ENCODE assay signal across 15 cellular contexts in the genomic region with DNA sequence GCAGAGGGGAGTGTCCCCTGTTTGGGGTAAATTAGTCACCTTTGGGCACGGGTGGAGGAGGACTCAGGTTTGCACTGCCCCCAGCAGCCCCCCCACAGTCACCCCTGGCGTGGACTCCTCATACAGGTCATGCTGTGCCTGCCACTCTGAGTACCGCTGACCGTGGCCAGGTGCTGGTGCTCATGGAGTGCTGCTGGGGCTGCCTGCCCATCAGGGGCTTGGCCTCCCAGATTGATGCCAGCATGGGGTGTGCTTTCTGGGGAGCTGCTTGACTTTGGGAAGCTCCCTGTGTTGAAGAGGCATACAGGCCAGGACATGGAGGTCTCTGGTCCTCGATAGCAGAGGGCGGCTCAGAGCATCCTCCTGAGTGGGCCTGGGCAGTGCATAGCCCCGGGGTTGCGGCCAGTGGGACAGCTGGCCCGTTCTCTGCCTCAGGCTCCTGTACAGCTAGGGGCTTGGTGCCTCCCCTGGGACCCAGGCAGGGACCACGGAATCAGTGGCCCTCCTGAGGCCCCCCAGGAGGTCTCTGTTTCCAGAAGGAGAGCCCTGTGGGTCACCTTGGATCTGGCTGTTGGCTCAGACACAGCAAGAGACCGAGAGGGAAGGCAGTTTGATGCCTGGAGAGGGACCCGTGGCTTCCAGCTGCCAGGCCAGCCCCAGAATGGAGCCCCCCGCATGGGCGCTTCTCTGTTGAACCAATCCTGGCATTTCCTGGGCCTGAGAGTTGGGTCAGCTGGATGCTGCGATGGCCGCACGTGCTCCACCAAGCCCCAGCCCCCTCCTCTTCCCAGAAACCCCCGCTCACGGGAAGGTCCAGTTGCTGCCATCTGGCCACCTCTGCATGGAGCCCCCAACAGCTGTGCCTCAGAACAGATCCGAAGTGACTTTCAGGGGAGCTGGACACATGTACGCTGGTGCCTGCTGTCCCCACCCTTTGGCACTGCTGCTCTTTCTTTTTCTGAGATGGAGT.
"Had no signal": no experiment of that assay in that cellular context is flagged by ENCODE, and none has a peak within 500 bp of the region (broad histone marks: within the 10 kb centered on the region; RNA-seq: fewer than 3 reads in every experiment).

No MANE protein-coding gene starts in this region.

- H3K27me3 ChIP-seq: body of pancreas, gastroesophageal sphincter, transverse colon had no signal

- H3K27ac ChIP-seq: body of pancreas, gastroesophageal sphincter, transverse colon had no signal

- ATAC-seq: activated CD4-positive, CD25-positive, alpha-beta regulatory T cell treated with anti-CD3 and anti-CD28 coated beads, Interleukin-2, amount 50 U/mL, for 24 hours; activated naive CD4-positive, alpha-beta T cell treated with anti-CD3 and anti-CD28 coated beads, Interleukin-2, amount 50 U/mL, for 72 hours; body of pancreas; gastroesophageal sphincter; naive thymus-derived CD4-positive, alpha-beta T cell; sciatic nerve had no signal

- H3K4me3 ChIP-seq: body of pancreas, gastroesophageal sphincter, transverse colon had no signal

- DNase-seq: activated effector memory CD4-positive, alpha-beta T cell treated with anti-CD3 and anti-CD28 coated beads, Interleukin-2, amount 50 U/mL, for 16 hours; amniotic stem cell; effector memory CD4-positive, alpha-beta T cell; hypothalamus; naive thymus-derived CD4-positive, alpha-beta T cell; stimulated activated CD4-positive, alpha-beta T cell treated with anti-CD3 and anti-CD28 coated beads, Interleukin-2, amount 100 ng/mL, for 24 hours; stimulated activated naive CD4-positive, alpha-beta T cell; substantia nigra; T-helper 2 cell; transverse colon had no signal

- H3K9me3 ChIP-seq: body of pancreas, gastroesophageal sphincter, transverse colon had no signal
